ENCODE assay signal across 15 cellular contexts in the genomic region with DNA sequence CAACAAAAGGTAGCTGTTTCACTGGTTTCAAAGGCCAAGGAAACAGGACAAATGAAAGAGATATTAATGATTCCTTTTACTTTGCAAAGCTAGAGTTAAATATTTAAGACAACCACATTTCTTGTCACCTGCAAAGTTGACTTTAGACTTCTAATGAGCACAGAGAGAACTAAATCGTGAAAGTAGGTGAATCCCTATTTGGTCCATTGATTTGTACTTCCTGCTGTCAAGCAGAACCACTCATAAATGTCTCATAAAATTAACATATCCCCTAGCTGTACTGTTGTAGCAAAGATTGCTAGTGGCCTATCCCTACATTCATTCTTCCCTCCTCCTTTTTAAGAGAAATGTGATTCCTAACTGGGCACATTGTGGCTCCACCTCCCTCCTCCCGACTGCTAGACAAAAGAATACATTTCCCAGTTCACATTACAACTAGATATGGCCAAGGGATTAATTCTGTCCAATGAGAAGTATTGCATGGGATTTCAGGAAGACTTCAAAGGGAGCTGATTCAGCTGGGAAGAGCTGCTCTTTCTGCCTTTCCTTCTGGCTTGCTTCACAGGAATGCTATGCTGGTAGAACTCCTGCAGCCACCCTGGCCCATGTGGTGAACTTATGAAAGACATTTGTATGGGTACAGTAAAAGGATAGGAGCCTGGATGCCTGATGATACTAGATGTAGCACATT.
DNase-seq lines count a peak whose midpoint lies in the region; ATAC-seq and TF ChIP-seq lines count a peak whose summit lies in the region.
"Had no signal": no experiment of that assay in that cellular context is flagged by ENCODE, and none has a peak within 500 bp of the region (broad histone marks: within the 10 kb centered on the region; RNA-seq: fewer than 3 reads in every experiment).

No MANE protein-coding gene starts in this region.

- ATAC-seq in Right ventricle myocardium superior (ENCODE audit: poor library complexity) = no peak
- ATAC-seq: mucosa of descending colon, Right ventricle myocardium inferior, sciatic nerve had no signal

- in situ Hi-C loops in Caki2 (cut with HindIII; ENCODE audit: low pct_unique_long_range_greater_than_20kb, low sequenced_read_pairs) = no loop called here

- intact Hi-C loops in Right ventricle myocardium superior (cut with DNase I) = no loop called here

- TF ChIP-seq CTCF in MM.1S (IDR thresholded peaks at IDR 0.05; ENCODE audit: low read length) = no peak

- no peak overlapping the region for H3K9ac ChIP-seq in MM.1S (ENCODE audit: low read length)

- DNase-seq in Caki2 (ENCODE audit: low read depth) (peak; percentile 64), H7 (peak; percentile 6), SJCRH30 (peak; percentile 14 to 54), kidney glomerular epithelial cell (lab: John Stamatoyannopoulos, UW) (peak; percentile 17), Right ventricle myocardium superior (no peak), retina (no peak), MM.1S (no peak), DMS53 treated with DMSO at 0.1 percent for 48 hours (lab: John Stamatoyannopoulos, UW; ENCODE audit: unreplicated experiment) (no peak)
- DNase-seq: anterior cingulate cortex; CD4-positive, alpha-beta memory T cell; mucosa of descending colon; NCI-H446 treated with DMSO at 0.1 percent for 48 hours had no signal

- no peak overlapping the region for H3K4me2 ChIP-seq in MM.1S (ENCODE audit: low read depth, low read length)

- H2AFZ ChIP-seq in MM.1S (ENCODE audit: low read length) = no peak overlapping the region

- no peaks in the 10 kb centered on the region for H3K9me2 ChIP-seq in MM.1S (replicated peaks; ENCODE audit: insufficient read depth, low read length)

- H3K4me1 ChIP-seq in SJCRH30 (no peaks in the 10 kb centered on the region), MM.1S (ENCODE audit: low read length) (no peaks in the 10 kb centered on the region)
- H3K4me1 ChIP-seq: tibial nerve had no signal

- no peaks in the 10 kb centered on the region for H3K79me2 ChIP-seq in MM.1S (ENCODE audit: low read length)

- no peaks in the 10 kb centered on the region for H3K9me3 ChIP-seq in SJCRH30 (replicated peaks)
- no peaks in the 10 kb centered on the region for H3K9me3 ChIP-seq in MM.1S (replicated peaks; ENCODE audit: insufficient read depth, low read length)
- H3K9me3 ChIP-seq: mucosa of descending colon, tibial nerve had no signal

- no peaks in the 10 kb centered on the region for H3K27me3 ChIP-seq in H7 (ENCODE audit: control insufficient read depth, insufficient read depth, low read length)
- no peaks in the 10 kb centered on the region for H3K27me3 ChIP-seq in SJCRH30
- no peaks in the 10 kb centered on the region for H3K27me3 ChIP-seq in MM.1S (replicated peaks; ENCODE audit: insufficient read depth, low read length)
- H3K27me3 ChIP-seq: tibial nerve had no signal

- no peaks in the 10 kb centered on the region for H4K20me1 ChIP-seq in MM.1S (ENCODE audit: insufficient read depth, low read length)

- H3K4me3 ChIP-seq in H7 (ENCODE audit: insufficient read depth, low read depth, low read length) = no peak overlapping the region
- H3K4me3 ChIP-seq in SJCRH30 = no peak overlapping the region
- no peak overlapping the region for H3K4me3 ChIP-seq in MM.1S (ENCODE audit: low read length)
- H3K4me3 ChIP-seq: mucosa of descending colon, tibial nerve had no signal

- H3F3A ChIP-seq in MM.1S (ENCODE audit: insufficient read depth, low read length) = no peaks in the 10 kb centered on the region

- H3K36me3 ChIP-seq in H7 (replicated peaks; ENCODE audit: control insufficient read depth, insufficient read depth, low read length) (no peaks in the 10 kb centered on the region), SJCRH30 (no peaks in the 10 kb centered on the region), MM.1S (replicated peaks; ENCODE audit: insufficient read depth, low read length) (no peaks in the 10 kb centered on the region)
- H3K36me3 ChIP-seq: tibial nerve had no signal

- no peak overlapping the region for H3K27ac ChIP-seq in SJCRH30
- H3K27ac ChIP-seq in MM.1S (ENCODE audit: low read length) = no peak overlapping the region
- H3K27ac ChIP-seq: tibial nerve had no signal

Comparison
In these comparisons a context has a peak if more than half of its experiments do, and no peak if none do; other contexts are left out.
1. DNase-seq: peak in Caki2 (single experiment), H7 (single experiment), SJCRH30 (2 of 2) and kidney glomerular epithelial cell (single experiment); none in Right ventricle myocardium superior (single experiment), retina (single experiment), MM.1S (single experiment) and DMS53 treated with DMSO at 0.1 percent for 48 hours (single experiment).